In the genomic region with DNA sequence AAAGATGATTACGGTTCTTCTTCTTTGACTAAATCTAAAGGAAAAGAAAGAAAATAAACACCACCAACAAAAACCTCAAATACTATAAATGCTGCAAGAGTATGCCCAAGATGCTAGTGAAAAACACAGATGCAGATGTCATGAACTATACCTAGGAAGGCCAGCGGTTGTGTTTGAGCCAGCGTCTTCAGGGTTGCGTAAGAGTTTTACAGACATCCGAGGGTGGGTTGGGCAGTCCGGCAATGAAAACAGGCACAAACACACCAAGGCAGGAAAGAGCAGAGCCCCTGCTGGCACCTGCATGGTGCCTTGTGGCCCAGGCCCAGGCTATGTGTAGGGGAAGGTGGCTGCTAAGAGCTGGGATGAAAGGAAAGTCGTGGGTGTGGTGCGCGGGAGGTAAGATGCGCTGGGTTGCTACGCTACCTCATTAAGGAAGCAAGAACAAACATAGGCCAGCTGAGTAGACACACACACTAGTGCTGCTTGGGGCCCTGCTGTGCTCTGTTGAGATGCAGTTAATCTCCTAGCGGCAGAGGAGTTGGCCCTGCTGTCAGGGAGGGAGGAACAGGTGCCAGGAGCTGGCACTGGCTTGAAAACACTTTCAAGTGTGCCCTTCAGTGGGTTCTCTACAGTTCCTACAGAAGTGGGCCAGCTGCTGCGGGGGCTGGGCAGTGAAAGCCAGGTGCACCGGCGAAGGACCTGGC, we compare ENCODE assay signal across 11 cellular contexts.
DNase-seq lines count a peak whose midpoint lies in the region; ATAC-seq and TF ChIP-seq lines count a peak whose summit lies in the region.
"Had no signal": no experiment of that assay in that cellular context is flagged by ENCODE, and none has a peak within 500 bp of the region (broad histone marks: within the 10 kb centered on the region; RNA-seq: fewer than 3 reads in every experiment).

No MANE protein-coding gene starts in this region.

- H3K27ac ChIP-seq in heart right ventricle (peak overlapping the region in 8 of 10 donors; percentile 42 to 77 (median 60)), skeletal muscle tissue (ENCODE audit: low read depth, low read length) (peak overlapping the region; percentile 72), testis (no peak overlapping the region)
- H3K27ac ChIP-seq: epithelial cell of prostate, HL-60 had no signal

- peak overlapping the region in 2 of 3 donors; percentile 41 to 55 for H3K9ac ChIP-seq in skeletal muscle tissue (ENCODE audit: low read depth in 1 of 3, low read length in 3 of 3)

- no peak for TF ChIP-seq CTCF in heart right ventricle (IDR thresholded peaks at IDR 0.05)
- no peak for TF ChIP-seq CTCF in testis (IDR thresholded peaks at IDR 0.05)
- TF ChIP-seq CTCF in Caco-2 (IDR thresholded peaks at IDR 0.05; ENCODE audit: insufficient read depth in 1 of 2, low read depth in 1 of 2, low read length in 1 of 2, severe bottlenecking in 1 of 2, unreplicated experiment in 1 of 2) = no peak

- no peak overlapping the region for H3K4me3 ChIP-seq in heart right ventricle
- H3K4me3 ChIP-seq in skeletal muscle tissue (ENCODE audit: low read length in 3 of 3) = peak overlapping the region; percentile 15 to 49 (median 43)
- no peak overlapping the region for H3K4me3 ChIP-seq in testis
- no peak overlapping the region for H3K4me3 ChIP-seq in Caco-2 (ENCODE audit: low read depth, low read length)

- H3K36me3 ChIP-seq in heart right ventricle = no peaks in the 10 kb centered on the region
- H3K36me3 ChIP-seq in skeletal muscle tissue (ENCODE audit: control insufficient read depth in 3 of 3, insufficient read depth in 3 of 3, low read length in 3 of 3) = no peaks in the 10 kb centered on the region
- no peaks in the 10 kb centered on the region for H3K36me3 ChIP-seq in testis (ENCODE audit: low read depth, missing control alignments)
- H3K36me3 ChIP-seq in Caco-2 (ENCODE audit: control insufficient read depth, insufficient read depth, low read length) = no peaks in the 10 kb centered on the region

- H3K4me3 Mint-ChIP-seq in Caco-2 (ENCODE audit: unreplicated experiment) = no peak overlapping the region
- H3K4me3 Mint-ChIP-seq: natural killer cell treated with Interleukin-12 subunit alpha and Interleukin-12 subunit beta and Interleukin-15 and Interleukin-18, amount 100 ng/mL, for 72 hours had no signal

- POLR2A ChIA-PET in Caco-2 (lab: Charles Lee) = no interaction called here

- TF ChIP-seq POLR2A in testis (IDR thresholded peaks at IDR 0.05) = no peak

- no peaks in the 10 kb centered on the region for H3K36me3 Mint-ChIP-seq in activated naive CD4-positive, alpha-beta T cell treated with anti-CD3 and anti-CD28 coated beads, Interleukin-2, amount 50 U/mL, for 72 hours
- no peaks in the 10 kb centered on the region for H3K36me3 Mint-ChIP-seq in Caco-2 (ENCODE audit: insufficient read depth, unreplicated experiment)
- H3K36me3 Mint-ChIP-seq: natural killer cell treated with Interleukin-12 subunit alpha and Interleukin-12 subunit beta and Interleukin-15 and Interleukin-18, amount 100 ng/mL, for 72 hours had no signal

- peak overlapping the region in 1 of 2 donors; percentile 2 for H3K27ac Mint-ChIP-seq in activated naive CD4-positive, alpha-beta T cell treated with anti-CD3 and anti-CD28 coated beads, Interleukin-2, amount 50 U/mL, for 72 hours
- H3K27ac Mint-ChIP-seq in Caco-2 (ENCODE audit: unreplicated experiment) = no peak overlapping the region
- H3K27ac Mint-ChIP-seq: natural killer cell treated with Interleukin-12 subunit alpha and Interleukin-12 subunit beta and Interleukin-15 and Interleukin-18, amount 100 ng/mL, for 72 hours had no signal

- H3K9me3 Mint-ChIP-seq in activated naive CD4-positive, alpha-beta T cell treated with anti-CD3 and anti-CD28 coated beads, Interleukin-2, amount 50 U/mL, for 72 hours = peaks cover 0 to 4% of the 10 kb centered on the region in 2 donors
- no peaks in the 10 kb centered on the region for H3K9me3 Mint-ChIP-seq in Caco-2 (ENCODE audit: unreplicated experiment)

- H3K9me3 ChIP-seq in heart right ventricle = peaks cover 0 to 18% (median 0%) of the 10 kb centered on the region in 11 donors
- H3K9me3 ChIP-seq in skeletal muscle tissue (ENCODE audit: control insufficient read depth in 3 of 3, low read length in 3 of 3) = peaks cover 0 to 2% (median 0%) of the 10 kb centered on the region in 3 donors
- H3K9me3 ChIP-seq in testis = no peaks in the 10 kb centered on the region
- no peaks in the 10 kb centered on the region for H3K9me3 ChIP-seq in Caco-2

- CTCF ChIA-PET in Caco-2 (lab: Charles Lee) = no interaction called here

- no TSS peak for BruUV-seq in Caco-2 (replicated peaks; lab: Mats Ljungman, UMichigan)

- peaks cover 0 to 7% (median 0%) of the 10 kb centered on the region in 9 donors for H3K4me1 ChIP-seq in heart right ventricle
- H3K4me1 ChIP-seq in skeletal muscle tissue (ENCODE audit: control insufficient read depth in 3 of 3, insufficient read depth in 3 of 3, low read length in 3 of 3) = peaks cover 6 to 13% (median 12%) of the 10 kb centered on the region in 3 donors
- peaks cover 2% of the 10 kb centered on the region for H3K4me1 ChIP-seq in testis
- H3K4me1 ChIP-seq in Caco-2 = no peaks in the 10 kb centered on the region

- H3K27me3 Mint-ChIP-seq in Caco-2 (ENCODE audit: insufficient read depth, unreplicated experiment) = peaks cover 6% of the 10 kb centered on the region

- H3K27me3 ChIP-seq in heart right ventricle (no peaks in the 10 kb centered on the region), skeletal muscle tissue (ENCODE audit: control insufficient read depth in 3 of 3, insufficient read depth in 3 of 3, low read length in 3 of 3) (no peaks in the 10 kb centered on the region), testis (no peaks in the 10 kb centered on the region), Caco-2 (replicated peaks; ENCODE audit: control insufficient read depth, insufficient read depth, low read length) (no peaks in the 10 kb centered on the region)

- intact Hi-C loops in heart right ventricle (cut with DNase I) (loop anchor here in 2 of 10 donors (10.0 kb wide), 3 partner anchors 83 to 167 kb away; partner anchors contain the start of gene PLN (in 1 of the 2)), testis (cut with DNase I; ENCODE audit: low total_unique reads) (no loop called here), Caco-2 (cut with micrococcal nuclease; ENCODE audit: unreplicated experiment) (no loop called here)

- peak; percentile 74 to 99 (median 93) for ATAC-seq in heart right ventricle
- ATAC-seq in activated naive CD4-positive, alpha-beta T cell treated with anti-CD3 and anti-CD28 coated beads, Interleukin-2, amount 50 U/mL, for 72 hours = no peak
- ATAC-seq: natural killer cell treated with Interleukin-12 subunit alpha and Interleukin-12 subunit beta and Interleukin-15 and Interleukin-18, amount 100 ng/mL, for 72 hours had no signal

- 53 to 55% methylated on average over 15 of the region's 15 CpGs for WGBS in heart right ventricle, 2 donors
- 76 to 80% methylated on average over 15 of the region's 15 CpGs for WGBS in testis, 2 donors

- H3K4me1 Mint-ChIP-seq in Caco-2 (ENCODE audit: low read depth, unreplicated experiment) = no peaks in the 10 kb centered on the region

- DNase-seq in NCI-H128 (lab: John Stamatoyannopoulos, UW; ENCODE audit: unreplicated experiment) = peak; percentile 94
- peak; percentile 49 for DNase-seq in NCI-H2227 treated with DMSO at 0.1 percent for 48 hours (lab: John Stamatoyannopoulos, UW)
- peak; percentile 51 to 71 for DNase-seq in heart right ventricle
- no peak for DNase-seq in activated naive CD4-positive, alpha-beta T cell treated with anti-CD3 and anti-CD28 coated beads, Interleukin-2, amount 50 U/mL, for 72 hours (ENCODE audit: low spot score in 2 of 2)
- DNase-seq in testis = no peak
- no peak for DNase-seq in Caco-2
- DNase-seq: activated effector memory CD4-positive, alpha-beta T cell treated with anti-CD3 and anti-CD28 coated beads, Interleukin-2, amount 50 U/mL, for 16 hours had no signal

Comparison
In these comparisons a context has a peak if more than half of its experiments do, and no peak if none do; other contexts are left out.
1. DNase-seq: peak in NCI-H128 (single experiment), NCI-H2227 treated with DMSO at 0.1 percent for 48 hours (single experiment) and heart right ventricle (2 of 2); none in activated naive CD4-positive, alpha-beta T cell treated with anti-CD3 and anti-CD28 coated beads, Interleukin-2, amount 50 U/mL, for 72 hours (0 of 2), testis (single experiment) and Caco-2 (0 of 2).
2. ATAC-seq: peak in heart right ventricle (8 of 8); none in activated naive CD4-positive, alpha-beta T cell treated with anti-CD3 and anti-CD28 coated beads, Interleukin-2, amount 50 U/mL, for 72 hours (0 of 2).
3. H3K27ac ChIP-seq: peak in heart right ventricle (8 of 10) and skeletal muscle tissue (single experiment); none in testis (0 of 2).
4. H3K4me3 ChIP-seq: peak in skeletal muscle tissue (3 of 3); none in heart right ventricle (0 of 10), testis (0 of 2) and Caco-2 (single experiment).